ENCODE assay signal across 11 cellular contexts in genomic region chr17:6660765-6661463, GRCh38. TPM values are rescaled to one million over a fixed set of nuclear protein-coding genes. Genes with fewer than 3 reads are reported as not detected.
DNase-seq lines count a peak whose midpoint lies in the region; ATAC-seq lines count a peak whose summit lies in the region.
"Had no signal": no experiment of that assay in that cellular context is flagged by ENCODE, and none has a peak within 500 bp of the region (broad histone marks: within the 10 kb centered on the region; RNA-seq: fewer than 3 reads in every experiment).

No MANE protein-coding gene starts in this region.

- H3K4me1 ChIP-seq in CD4-positive, alpha-beta memory T cell (ENCODE audit: insufficient read depth, low read length): peaks cover 12% of the 10 kb centered on the region

- no peak for DNase-seq in CD4-positive, alpha-beta memory T cell
- DNase-seq in activated T-helper 2 cell treated with anti-CD3 and anti-CD28 coated beads, Interferon-gamma antibody, Interleukin-2, Interleukin-4, amounts not matched to agents 10 μg/mL and 5 μg/mL and 100 μg/mL, durations not matched to agents 14 hours and 24 hours and 36 hours (ENCODE audit: low spot score): no peak
- DNase-seq in MG63 (no peak), dedifferentiated amniotic fluid mesenchymal stem cell (ENCODE audit: extremely low spot score) (no peak), ureter (ENCODE audit: low spot score) (no peak), NCI-H2107 (lab: John Stamatoyannopoulos, UW) (no peak)
- DNase-seq: EL had no signal

- H3K9me3 Mint-ChIP-seq in CD4-positive, alpha-beta memory T cell: no peaks in the 10 kb centered on the region
- no peaks in the 10 kb centered on the region for H3K9me3 Mint-ChIP-seq in activated T-helper 2 cell treated with anti-CD3 and anti-CD28 coated beads, Interferon-gamma antibody, Interleukin-2, Interleukin-4, amounts not matched to agents 10 μg/mL and 5 μg/mL and 100 μg/mL, durations not matched to agents 14 hours and 24 hours and 36 hours

- POLR2A ChIA-PET in CD4-positive, alpha-beta memory T cell (lab: Charles Lee; ENCODE audit: partially characterized antibody): interaction anchor here (1.7 kb wide), 1 partner anchor 20 kb away, joined by 6 read pairs; the partner anchor contains the start of genes KIAA0753 and TXNDC17

- no peaks in the 10 kb centered on the region for H3K9me3 ChIP-seq in CD4-positive, alpha-beta memory T cell (ENCODE audit: control insufficient read depth in 1 of 2, low read length in 2 of 2)
- H3K9me3 ChIP-seq in MG63: no peaks in the 10 kb centered on the region

- H3K36me3 Mint-ChIP-seq in CD4-positive, alpha-beta memory T cell: peaks cover 5 to 15% of the 10 kb centered on the region in 2 donors
- peaks cover 3% of the 10 kb centered on the region for H3K36me3 Mint-ChIP-seq in activated T-helper 2 cell treated with anti-CD3 and anti-CD28 coated beads, Interferon-gamma antibody, Interleukin-2, Interleukin-4, amounts not matched to agents 10 μg/mL and 5 μg/mL and 100 μg/mL, durations not matched to agents 14 hours and 24 hours and 36 hours (ENCODE audit: low read depth)

- intact Hi-C loops in CD4-positive, alpha-beta memory T cell (cut with micrococcal nuclease): no loop called here
- intact Hi-C loops in activated T-helper 2 cell treated with anti-CD3 and anti-CD28 coated beads, Interferon-gamma antibody, Interleukin-2, Interleukin-4, amounts not matched to agents 10 μg/mL and 5 μg/mL and 100 μg/mL, durations not matched to agents 14 hours and 24 hours and 36 hours (cut with micrococcal nuclease): loop anchor here (5.0 to 10.0 kb wide), 2 partner anchors 84 to 234 kb away; no protein-coding TSS in a partner anchor

- H3K4me3 Mint-ChIP-seq in CD4-positive, alpha-beta memory T cell: peak overlapping the region in 2 of 8 donors; percentile 15 to 39
- H3K4me3 Mint-ChIP-seq in activated T-helper 2 cell treated with anti-CD3 and anti-CD28 coated beads, Interferon-gamma antibody, Interleukin-2, Interleukin-4, amounts not matched to agents 10 μg/mL and 5 μg/mL and 100 μg/mL, durations not matched to agents 14 hours and 24 hours and 36 hours (ENCODE audit: low read depth): peak overlapping the region; percentile 2

- H3K27ac ChIP-seq in CD4-positive, alpha-beta memory T cell (ENCODE audit: low read depth, low read length): no peak overlapping the region
- H3K27ac ChIP-seq: KMS-11 had no signal

- H3K4me1 Mint-ChIP-seq in CD4-positive, alpha-beta memory T cell: peaks cover 14 to 40% (median 28%) of the 10 kb centered on the region in 4 donors
- H3K4me1 Mint-ChIP-seq in activated T-helper 2 cell treated with anti-CD3 and anti-CD28 coated beads, Interferon-gamma antibody, Interleukin-2, Interleukin-4, amounts not matched to agents 10 μg/mL and 5 μg/mL and 100 μg/mL, durations not matched to agents 14 hours and 24 hours and 36 hours (ENCODE audit: low read depth): peaks cover 29% of the 10 kb centered on the region

- H3K36me3 ChIP-seq in CD4-positive, alpha-beta memory T cell (ENCODE audit: insufficient read depth, low read length): no peaks in the 10 kb centered on the region
- no peaks in the 10 kb centered on the region for H3K36me3 ChIP-seq in MG63

- H3K27me3 Mint-ChIP-seq in CD4-positive, alpha-beta memory T cell: no peaks in the 10 kb centered on the region
- H3K27me3 Mint-ChIP-seq in activated T-helper 2 cell treated with anti-CD3 and anti-CD28 coated beads, Interferon-gamma antibody, Interleukin-2, Interleukin-4, amounts not matched to agents 10 μg/mL and 5 μg/mL and 100 μg/mL, durations not matched to agents 14 hours and 24 hours and 36 hours (ENCODE audit: low read depth): peaks cover 36% of the 10 kb centered on the region

- no peaks in the 10 kb centered on the region for H3K27me3 ChIP-seq in CD4-positive, alpha-beta memory T cell (ENCODE audit: insufficient read depth, low read length)
- no peaks in the 10 kb centered on the region for H3K27me3 ChIP-seq in MG63

- no peak overlapping the region for H3K4me3 ChIP-seq in CD4-positive, alpha-beta memory T cell (ENCODE audit: low read length in 2 of 2)
- no peak overlapping the region for H3K4me3 ChIP-seq in MG63

- ATAC-seq in GM19328 (IDR thresholded peaks at IDR 0.05; ENCODE audit: unreplicated experiment) (peak; percentile 65), HG03432 (IDR thresholded peaks at IDR 0.05; ENCODE audit: unreplicated experiment) (peak; percentile 76)

- CTCF ChIA-PET in CD4-positive, alpha-beta memory T cell (lab: Charles Lee; ENCODE audit: partially characterized antibody): interaction anchor here (1.4 kb wide), 1 partner anchor 182 kb away, joined by 3 read pairs; no protein-coding TSS in a partner anchor

- peak overlapping the region in 5 of 7 donors; percentile 4 to 86 (median 65) for H3K27ac Mint-ChIP-seq in CD4-positive, alpha-beta memory T cell
- no peak overlapping the region for H3K27ac Mint-ChIP-seq in activated T-helper 2 cell treated with anti-CD3 and anti-CD28 coated beads, Interferon-gamma antibody, Interleukin-2, Interleukin-4, amounts not matched to agents 10 μg/mL and 5 μg/mL and 100 μg/mL, durations not matched to agents 14 hours and 24 hours and 36 hours

RNA-seq across cellular contexts. Expression of gene C17orf100, which starts 9.4 kb away (rescaled TPM):
- 1 to 10 TPM; 4.0 to 4.3 TPM for total RNA-seq in CD4-positive, alpha-beta memory T cell
- 1 to 10 TPM; 4.3 to 4.7 TPM for polyA plus RNA-seq in CD4-positive, alpha-beta memory T cell
- total RNA-seq in activated T-helper 2 cell treated with anti-CD3 and anti-CD28 coated beads, Interferon-gamma antibody, Interleukin-2, Interleukin-4, amounts not matched to agents 10 μg/mL and 5 μg/mL and 100 μg/mL, durations not matched to agents 14 hours and 24 hours and 36 hours: 1.5 and 2.0 TPM in 2 replicates
- total RNA-seq in MG63 (2014; rRNA removed; shearing (Covaris generic); ENCODE audit: low replicate concordance): 1.9 and 2.9 TPM in 2 replicates
- 1.8 TPM for total RNA-seq in ureter

RNA-seq across cellular contexts. Expression of gene MED31, which starts 9.5 kb away (rescaled TPM):
- total RNA-seq in CD4-positive, alpha-beta memory T cell: 10 to 100 TPM; 30.8 to 35.8 TPM
- 10 to 100 TPM; 25.6 to 44.7 TPM for polyA plus RNA-seq in CD4-positive, alpha-beta memory T cell
- 19.1 and 24.2 TPM in 2 replicates for total RNA-seq in activated T-helper 2 cell treated with anti-CD3 and anti-CD28 coated beads, Interferon-gamma antibody, Interleukin-2, Interleukin-4, amounts not matched to agents 10 μg/mL and 5 μg/mL and 100 μg/mL, durations not matched to agents 14 hours and 24 hours and 36 hours
- total RNA-seq in MG63 (2014; rRNA removed; shearing (Covaris generic); ENCODE audit: low replicate concordance): 7.7 and 10.6 TPM in 2 replicates
- 23.9 TPM for total RNA-seq in ureter

RNA-seq across cellular contexts. Expression of gene TXNDC17, which starts 20.1 kb away (rescaled TPM):
- total RNA-seq in CD4-positive, alpha-beta memory T cell: 10 to 100 TPM; 17.0 to 27.1 TPM
- polyA plus RNA-seq in CD4-positive, alpha-beta memory T cell: 100 to 1,000 TPM in 1 of 2 donors, 10 to 100 TPM in 1; 74.7 to 122 TPM
- 86.9 and 92.7 TPM in 2 replicates for total RNA-seq in activated T-helper 2 cell treated with anti-CD3 and anti-CD28 coated beads, Interferon-gamma antibody, Interleukin-2, Interleukin-4, amounts not matched to agents 10 μg/mL and 5 μg/mL and 100 μg/mL, durations not matched to agents 14 hours and 24 hours and 36 hours
- 54.8 and 127 TPM in 2 replicates for total RNA-seq in MG63 (2014; rRNA removed; shearing (Covaris generic); ENCODE audit: low replicate concordance)
- 89.4 TPM for total RNA-seq in ureter

RNA-seq across cellular contexts. Expression of gene KIAA0753, which starts 20.4 kb away (rescaled TPM):
- 10 to 100 TPM; 15.6 to 18.6 TPM for total RNA-seq in CD4-positive, alpha-beta memory T cell
- 1 to 10 TPM; 1.8 to 3.4 TPM for polyA plus RNA-seq in CD4-positive, alpha-beta memory T cell
- 23.6 and 24.7 TPM in 2 replicates for total RNA-seq in activated T-helper 2 cell treated with anti-CD3 and anti-CD28 coated beads, Interferon-gamma antibody, Interleukin-2, Interleukin-4, amounts not matched to agents 10 μg/mL and 5 μg/mL and 100 μg/mL, durations not matched to agents 14 hours and 24 hours and 36 hours
- 5.7 and 8.0 TPM in 2 replicates for total RNA-seq in MG63 (2014; rRNA removed; shearing (Covaris generic); ENCODE audit: low replicate concordance)
- total RNA-seq in ureter: 42.1 TPM

RNA-seq across cellular contexts. Expression of gene SLC13A5, which starts 52.3 kb away (rescaled TPM):
- not detected for total RNA-seq in CD4-positive, alpha-beta memory T cell
- not detected for polyA plus RNA-seq in CD4-positive, alpha-beta memory T cell
- not detected in 2 replicates for total RNA-seq in activated T-helper 2 cell treated with anti-CD3 and anti-CD28 coated beads, Interferon-gamma antibody, Interleukin-2, Interleukin-4, amounts not matched to agents 10 μg/mL and 5 μg/mL and 100 μg/mL, durations not matched to agents 14 hours and 24 hours and 36 hours
- total RNA-seq in MG63 (2014; rRNA removed; shearing (Covaris generic); ENCODE audit: low replicate concordance): not detected in 2 replicates
- total RNA-seq in ureter: not detected
- total RNA-seq: mononuclear cell had no signal
